In genomic region chrX:41241962-41242361, GRCh38 we compare ENCODE assay signal across 28 cellular contexts.
"Had no signal": no experiment of that assay in that cellular context is flagged by ENCODE, and none has a peak within 500 bp of the region (broad histone marks: within the 10 kb centered on the region; RNA-seq: fewer than 3 reads in every experiment).

No MANE protein-coding gene starts in this region.

- ATAC-seq: natural killer cell; psoas muscle; right cardiac atrium; sciatic nerve; stimulated activated memory B cell treated with anti-CD40 and anti-IgM and Interleukin-4, amounts not matched to agents 10 μg/mL and 1 μg/mL and 100 μg/mL, for 72 hours; stimulated activated naive CD8-positive, alpha-beta T cell treated with anti-CD3 and anti-CD28 coated beads, Interleukin-15, amount 100 ng/mL, for 72 hours; stimulated activated naive CD8-positive, alpha-beta T cell treated with anti-CD3 and anti-CD28 coated beads, Interleukin-15, Interleukin-2, amounts not matched to agents 100 U/mL and 50 U/mL, for 24 hours; upper lobe of right lung had no signal

- H3K36me3 ChIP-seq: neural progenitor cell, ovary, spleen, suprapubic skin, tibial artery, transverse colon, upper lobe of right lung, uterus had no signal

- H3K4me1 ChIP-seq: neural progenitor cell, psoas muscle, testis, tibial artery, transverse colon, upper lobe of right lung, uterus had no signal

- H3K27ac ChIP-seq: neural progenitor cell, ovary, parathyroid adenoma, psoas muscle, skin epidermis, suprapubic skin, testis, tibial artery, transverse colon, upper lobe of right lung, uterus had no signal

- H3K9me3 ChIP-seq: ovary, psoas muscle, spleen, suprapubic skin, testis, tibial artery, transverse colon, upper lobe of right lung, uterus had no signal

- H3K4me3 ChIP-seq: neural progenitor cell, ovary, psoas muscle, skin epidermis, smooth muscle cell, spleen, suprapubic skin, testis, tibial artery, transverse colon, upper lobe of right lung, uterus had no signal

- H2AFZ ChIP-seq: neural progenitor cell, parathyroid adenoma had no signal

- H3K9ac ChIP-seq: neural progenitor cell, parathyroid adenoma had no signal

- H3K27me3 ChIP-seq: neural progenitor cell, ovary, spleen, suprapubic skin, testis, tibial artery, transverse colon, upper lobe of right lung, uterus had no signal

- H3K4me2 ChIP-seq: neural progenitor cell, smooth muscle cell had no signal

- DNase-seq: natural killer cell; occipital lobe; ovary; posterior cingulate gyrus; psoas muscle; right cardiac atrium; spleen; stimulated activated CD4-positive, alpha-beta T cell treated with anti-CD3 and anti-CD28 coated beads, Interleukin-12 subunit alpha, Interleukin-12 subunit beta, amount 100 ng/mL, for 4 hours; stimulated activated CD4-positive, alpha-beta T cell treated with anti-CD3 and anti-CD28 coated beads, Interleukin-1b, Interleukin-23, amount 100 ng/mL, for 48 hours; stimulated activated CD4-positive, alpha-beta T cell treated with anti-CD3 and anti-CD28 coated beads, Interleukin-4, amount 100 ng/mL, for 1 hour; stimulated activated CD4-positive, alpha-beta T cell treated with anti-CD3 and anti-CD28 coated beads, Interleukin-4, amount 100 ng/mL, for 4 hours; stimulated activated CD8-positive, alpha-beta memory T cell treated with anti-CD3 and anti-CD28 coated beads, Interleukin-4, amount 100 ng/mL, for 48 hours; stimulated activated naive CD4-positive, alpha-beta T cell; stimulated activated naive CD8-positive, alpha-beta T cell treated with anti-CD3 and anti-CD28 coated beads, Interleukin-15, amount 100 ng/mL, for 72 hours; stimulated activated naive CD8-positive, alpha-beta T cell treated with anti-CD3 and anti-CD28 coated beads, Interleukin-15, Interleukin-2, amounts not matched to agents 100 U/mL and 50 U/mL, for 24 hours; substantia nigra; testis; tibial artery; transverse colon; upper lobe of right lung; uterus had no signal

- H3K79me2 ChIP-seq: parathyroid adenoma had no signal
